ENCODE assay signal across 3 cellular contexts in the genomic region with DNA sequence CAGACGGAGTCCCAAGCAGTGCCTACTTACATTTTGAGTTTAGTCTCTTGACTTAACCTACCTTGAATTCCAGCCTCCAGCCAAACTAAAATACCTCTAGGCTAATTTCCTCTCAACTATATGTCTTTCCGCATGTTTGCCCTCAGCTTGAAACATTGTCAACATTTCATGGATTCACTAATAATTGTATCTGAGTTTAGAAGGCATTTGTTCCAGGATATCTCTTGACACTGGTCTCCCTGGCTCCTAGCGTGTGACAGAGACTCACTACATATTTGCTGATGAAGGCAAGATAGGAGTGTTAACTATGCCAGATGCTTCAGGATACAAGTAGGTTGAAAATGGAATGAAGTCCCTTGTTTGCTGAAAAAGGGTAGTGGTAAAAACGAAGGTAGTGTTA.
"Had no signal": no experiment of that assay in that cellular context is flagged by ENCODE, and none has a peak within 500 bp of the region (broad histone marks: within the 10 kb centered on the region; RNA-seq: fewer than 3 reads in every experiment).

No MANE protein-coding gene starts in this region.

- H3K4me3 ChIP-seq: GM12878 had no signal

- DNase-seq: GDM1, GF-D8 had no signal
